ENCODE assay signal across 12 cellular contexts in the genomic region with DNA sequence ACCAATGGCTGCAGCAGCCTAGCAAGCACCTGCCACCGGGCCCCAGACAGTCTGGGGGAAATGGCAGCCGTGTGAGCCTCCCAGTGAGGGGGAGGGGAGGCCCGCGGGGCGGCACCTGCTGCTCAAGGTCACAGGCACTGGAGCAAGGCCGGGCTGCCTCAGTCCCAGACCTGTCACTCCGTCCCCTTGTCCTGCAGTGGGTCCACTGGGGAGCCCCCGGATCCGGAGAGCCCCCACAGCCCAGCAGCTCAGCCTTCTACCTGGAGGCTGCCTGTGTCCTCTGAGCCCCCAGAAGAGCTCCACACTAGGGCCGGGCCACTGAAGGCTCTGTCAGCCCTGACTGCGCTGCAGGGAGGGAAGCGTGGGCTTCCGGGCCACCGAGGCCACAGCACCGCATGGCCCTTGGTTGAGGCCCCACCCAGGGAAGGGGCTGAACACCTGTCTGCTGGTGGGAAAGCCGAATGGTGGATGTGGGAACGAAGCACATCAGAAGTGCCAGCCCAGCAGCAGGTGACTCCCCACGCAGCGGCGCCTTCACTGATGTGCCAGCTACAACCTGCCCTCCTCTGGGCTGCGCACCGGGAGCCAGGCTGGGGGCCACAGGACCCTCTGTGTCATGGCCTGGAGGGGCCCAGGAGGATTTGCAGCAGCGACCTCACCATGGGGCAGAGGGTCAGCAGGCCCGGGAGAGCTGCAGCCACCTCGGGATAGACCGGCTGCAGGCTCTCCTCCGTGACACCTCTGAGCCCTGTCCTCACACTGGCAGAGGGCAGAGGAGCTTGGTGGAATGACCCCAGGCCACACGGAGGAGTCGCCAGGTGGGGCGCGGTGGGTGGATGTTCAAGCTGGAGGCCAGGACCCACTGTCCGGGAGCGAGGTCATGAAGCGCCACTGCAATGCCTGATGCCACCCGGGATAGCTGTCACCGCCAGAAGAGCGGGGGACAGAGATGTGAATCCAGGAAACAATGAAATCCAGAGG. TPM values are rescaled to one million over a fixed set of nuclear protein-coding genes. Genes with fewer than 3 reads are reported as not detected.
DNase-seq lines count a peak whose midpoint lies in the region; ATAC-seq and TF ChIP-seq lines count a peak whose summit lies in the region.
"Had no signal": no experiment of that assay in that cellular context is flagged by ENCODE, and none has a peak within 500 bp of the region (broad histone marks: within the 10 kb centered on the region; RNA-seq: fewer than 3 reads in every experiment).

No MANE protein-coding gene starts in this region.

- no peak overlapping the region for H2AFZ ChIP-seq in neural progenitor cell (replicated peaks)

- intact Hi-C loops in CD14-positive monocyte (cut with micrococcal nuclease), result no loop called here
- intact Hi-C loops in activated CD4-positive, alpha-beta memory T cell treated with anti-CD3 and anti-CD28 coated beads for 36 hours (cut with micrococcal nuclease), result no loop called here

- H3K9me3 ChIP-seq in neural progenitor cell (ENCODE audit: low read depth), result no peaks in the 10 kb centered on the region

- H3K36me3 ChIP-seq in neural progenitor cell, result no peaks in the 10 kb centered on the region

- no peak overlapping the region for H3K9ac ChIP-seq in neural progenitor cell

- H3K27ac Mint-ChIP-seq in neural progenitor cell (peak overlapping the region; percentile 78), CD14-positive monocyte (peak overlapping the region in 2 of 7 donors; percentile 49 to 63)
- H3K27ac Mint-ChIP-seq in activated CD4-positive, alpha-beta memory T cell treated with anti-CD3 and anti-CD28 coated beads for 36 hours, result no peak overlapping the region

- no peak overlapping the region for H3K27ac ChIP-seq in neural progenitor cell
- H3K27ac ChIP-seq: coronary artery had no signal

- peak; percentile 34 for DNase-seq in NCI-H2196 (lab: John Stamatoyannopoulos, UW; ENCODE audit: unreplicated experiment)
- DNase-seq in NCI-H2196 treated with DMSO at 0.1 percent for 48 hours (lab: John Stamatoyannopoulos, UW; ENCODE audit: unreplicated experiment), result no peak
- peak; percentile 49 for DNase-seq in D341Med (ENCODE audit: low spot score)
- DNase-seq in activated T-cell treated with anti-CD3 and anti-CD28 coated beads, Interleukin-2, amount 50 U/mL, for 4 hours, result no peak
- no peak for DNase-seq in neural progenitor cell (ENCODE audit: low spot score)
- no peak for DNase-seq in CD14-positive monocyte (ENCODE audit: low spot score)
- DNase-seq in NCI-H1930 (lab: John Stamatoyannopoulos, UW), result no peak
- DNase-seq in activated CD4-positive, alpha-beta memory T cell treated with anti-CD3 and anti-CD28 coated beads for 36 hours, result no peak
- DNase-seq: ACHN, Karpas-422, small intestine had no signal

- no peaks in the 10 kb centered on the region for H4K20me1 ChIP-seq in neural progenitor cell (ENCODE audit: low read depth)

- H3K36me3 Mint-ChIP-seq in activated T-cell treated with anti-CD3 and anti-CD28 coated beads, Interleukin-2, amount 50 U/mL, for 4 hours (ENCODE audit: insufficient read depth), result peaks cover 2% of the 10 kb centered on the region
- no peaks in the 10 kb centered on the region for H3K36me3 Mint-ChIP-seq in neural progenitor cell
- no peaks in the 10 kb centered on the region for H3K36me3 Mint-ChIP-seq in CD14-positive monocyte
- no peaks in the 10 kb centered on the region for H3K36me3 Mint-ChIP-seq in activated CD4-positive, alpha-beta memory T cell treated with anti-CD3 and anti-CD28 coated beads for 36 hours

- TF ChIP-seq CTCF in neural progenitor cell (IDR thresholded peaks at IDR 0.05), result no peak
- no peak for TF ChIP-seq CTCF in CD14-positive monocyte (IDR thresholded peaks at IDR 0.05)

- ATAC-seq in activated T-cell treated with anti-CD3 and anti-CD28 coated beads, Interleukin-2, amount 50 U/mL, for 4 hours, result peak; percentile 36 to 38

- POLR2A ChIA-PET in activated CD4-positive, alpha-beta memory T cell treated with anti-CD3 and anti-CD28 coated beads for 36 hours (lab: Charles Lee), result no interaction called here

- H3K4me2 ChIP-seq in neural progenitor cell, result no peak overlapping the region

- H3K4me3 ChIP-seq in neural progenitor cell, result no peak overlapping the region
- H3K4me3 ChIP-seq: coronary artery had no signal

- no peaks in the 10 kb centered on the region for H3K79me2 ChIP-seq in neural progenitor cell (ENCODE audit: low read depth)

- no peaks in the 10 kb centered on the region for H3K27me3 ChIP-seq in neural progenitor cell

- H3K4me1 ChIP-seq in neural progenitor cell, result no peaks in the 10 kb centered on the region

- no peak overlapping the region for H3K4me3 Mint-ChIP-seq in activated T-cell treated with anti-CD3 and anti-CD28 coated beads, Interleukin-2, amount 50 U/mL, for 4 hours
- H3K4me3 Mint-ChIP-seq in neural progenitor cell, result no peak overlapping the region
- H3K4me3 Mint-ChIP-seq in CD14-positive monocyte, result no peak overlapping the region
- H3K4me3 Mint-ChIP-seq in activated CD4-positive, alpha-beta memory T cell treated with anti-CD3 and anti-CD28 coated beads for 36 hours, result no peak overlapping the region

- no peaks in the 10 kb centered on the region for H3K9me3 Mint-ChIP-seq in activated T-cell treated with anti-CD3 and anti-CD28 coated beads, Interleukin-2, amount 50 U/mL, for 4 hours
- no peaks in the 10 kb centered on the region for H3K9me3 Mint-ChIP-seq in neural progenitor cell
- H3K9me3 Mint-ChIP-seq in CD14-positive monocyte, result peaks cover 0 to 6% (median 2%) of the 10 kb centered on the region in 7 donors
- H3K9me3 Mint-ChIP-seq in activated CD4-positive, alpha-beta memory T cell treated with anti-CD3 and anti-CD28 coated beads for 36 hours, result peaks cover 2% of the 10 kb centered on the region

- CTCF ChIA-PET in activated CD4-positive, alpha-beta memory T cell treated with anti-CD3 and anti-CD28 coated beads for 36 hours (lab: Charles Lee), result no interaction called here

- H3K4me1 Mint-ChIP-seq in activated T-cell treated with anti-CD3 and anti-CD28 coated beads, Interleukin-2, amount 50 U/mL, for 4 hours (ENCODE audit: low read depth), result peaks cover 35% of the 10 kb centered on the region
- H3K4me1 Mint-ChIP-seq in neural progenitor cell, result peaks cover 8% of the 10 kb centered on the region
- H3K4me1 Mint-ChIP-seq in CD14-positive monocyte, result peaks cover 9% of the 10 kb centered on the region
- H3K4me1 Mint-ChIP-seq in activated CD4-positive, alpha-beta memory T cell treated with anti-CD3 and anti-CD28 coated beads for 36 hours (ENCODE audit: low read depth), result peaks cover 8% of the 10 kb centered on the region

- H3F3A ChIP-seq in neural progenitor cell (ENCODE audit: low read depth), result no peaks in the 10 kb centered on the region

- H3K27me3 Mint-ChIP-seq in activated T-cell treated with anti-CD3 and anti-CD28 coated beads, Interleukin-2, amount 50 U/mL, for 4 hours (ENCODE audit: low read depth), result no peaks in the 10 kb centered on the region
- peaks cover 11% of the 10 kb centered on the region for H3K27me3 Mint-ChIP-seq in neural progenitor cell (ENCODE audit: insufficient read depth, low read depth)
- peaks cover 7 to 15% (median 8%) of the 10 kb centered on the region in 3 donors for H3K27me3 Mint-ChIP-seq in CD14-positive monocyte (ENCODE audit: low read depth in 3 of 3)
- H3K27me3 Mint-ChIP-seq in activated CD4-positive, alpha-beta memory T cell treated with anti-CD3 and anti-CD28 coated beads for 36 hours, result no peaks in the 10 kb centered on the region

RNA-seq across cellular contexts. Expression of a gene that starts 35.0 kb away (rescaled TPM):
- 1 to 10 TPM; 5.1 to 6.3 (median 5.4) TPM for total RNA-seq in activated T-cell treated with anti-CD3 and anti-CD28 coated beads, Interleukin-2, amount 50 U/mL, for 4 hours
- 22.7 and 58.8 TPM in 2 replicates for total RNA-seq in neural progenitor cell (ENCODE audit: low replicate concordance)
- 10 to 100 TPM; 24.5 to 35.9 TPM for polyA plus RNA-seq in CD14-positive monocyte
- 1 to 10 TPM; 3.6 to 4.9 TPM for total RNA-seq in activated CD4-positive, alpha-beta memory T cell treated with anti-CD3 and anti-CD28 coated beads for 36 hours

RNA-seq across cellular contexts. Expression of a gene that starts 55.0 kb away (rescaled TPM):
- 10 to 100 TPM; 20.6 to 24.1 (median 22.5) TPM for total RNA-seq in activated T-cell treated with anti-CD3 and anti-CD28 coated beads, Interleukin-2, amount 50 U/mL, for 4 hours
- 24.4 and 25.0 TPM in 2 replicates for total RNA-seq in neural progenitor cell (ENCODE audit: low replicate concordance)
- polyA plus RNA-seq in CD14-positive monocyte, result 1 to 10 TPM; 4.4 to 5.0 TPM
- 10 to 100 TPM; 20.2 to 20.3 TPM for total RNA-seq in activated CD4-positive, alpha-beta memory T cell treated with anti-CD3 and anti-CD28 coated beads for 36 hours

RNA-seq across cellular contexts. Expression of a gene that starts 55.0 kb away (rescaled TPM):
- 1 to 10 TPM in 1 of 3 donors, under 1 TPM in 2; 0.61 to 2.3 (median 0.90) TPM for total RNA-seq in activated T-cell treated with anti-CD3 and anti-CD28 coated beads, Interleukin-2, amount 50 U/mL, for 4 hours
- 1.5 and 1.7 TPM in 2 replicates for total RNA-seq in neural progenitor cell (ENCODE audit: low replicate concordance)
- polyA plus RNA-seq in CD14-positive monocyte, result under 1 TPM; 0.08 to 0.33 TPM
- total RNA-seq in activated CD4-positive, alpha-beta memory T cell treated with anti-CD3 and anti-CD28 coated beads for 36 hours, result 1 to 10 TPM; 2.7 to 4.0 TPM

Comparison
In these comparisons a context has a peak if more than half of its experiments do, and no peak if none do; other contexts are left out.
1. DNase-seq: peak in NCI-H2196 (single experiment) and D341Med (single experiment); none in NCI-H2196 treated with DMSO at 0.1 percent for 48 hours (single experiment), activated T-cell treated with anti-CD3 and anti-CD28 coated beads, Interleukin-2, amount 50 U/mL, for 4 hours (single experiment), neural progenitor cell (single experiment), CD14-positive monocyte (single experiment), NCI-H1930 (0 of 2) and activated CD4-positive, alpha-beta memory T cell treated with anti-CD3 and anti-CD28 coated beads for 36 hours (single experiment).